6 cellular contexts compared by ENCODE assay signal in genomic region chr15:20756440-20756839, GRCh38.
DNase-seq lines count a peak whose midpoint lies in the region; ATAC-seq, FAIRE-seq and TF ChIP-seq lines count a peak whose summit lies in the region.
"Not testable (repeated sequence)": the region's sequence is repeated elsewhere in the genome, so short reads cannot be mapped to it uniquely, and the experiment has no call there.

No MANE protein-coding gene starts in this region.

- not testable (repeated sequence) for H3K4me1 Mint-ChIP-seq in CD4-positive, alpha-beta T cell (ENCODE audit: low read depth); activated CD4-positive, alpha-beta T cell treated with anti-CD3 and anti-CD28 coated beads for 36 hours; activated naive CD8-positive, alpha-beta T cell (ENCODE audit: low read depth); stimulated activated effector memory CD8-positive, alpha-beta T cell treated with anti-CD3 and anti-CD28 coated beads, Interleukin-12 subunit alpha, Interleukin-12 subunit beta, amount 100 ng/mL, for 72 hours

- FAIRE-seq in K562 (lab: Jason Lieb, UNC) = not testable (repeated sequence)
- FAIRE-seq in endometrium (lab: Jason Lieb, UNC) = peak; percentile 4

- not testable (repeated sequence) for DNase-seq in CD4-positive, alpha-beta T cell; activated CD4-positive, alpha-beta T cell treated with anti-CD3 and anti-CD28 coated beads for 36 hours; K562 (ENCODE audit: extremely low read depth in 1 of 4, low spot score in 3 of 4); stimulated activated effector memory CD8-positive, alpha-beta T cell treated with anti-CD3 and anti-CD28 coated beads, Interleukin-12 subunit alpha, Interleukin-12 subunit beta, amount 100 ng/mL, for 72 hours (ENCODE audit: low spot score in 2 of 2)

- not testable (repeated sequence) for H3K9me3 Mint-ChIP-seq in CD4-positive, alpha-beta T cell; activated CD4-positive, alpha-beta T cell treated with anti-CD3 and anti-CD28 coated beads for 36 hours (ENCODE audit: low read depth); activated naive CD8-positive, alpha-beta T cell (ENCODE audit: low read depth); stimulated activated effector memory CD8-positive, alpha-beta T cell treated with anti-CD3 and anti-CD28 coated beads, Interleukin-12 subunit alpha, Interleukin-12 subunit beta, amount 100 ng/mL, for 72 hours

- H3K9me1 ChIP-seq in K562 (ENCODE audit: control insufficient read depth, insufficient read depth, low read length) = not testable (repeated sequence)

- H3K36me3 ChIP-seq in K562 (ENCODE audit: control insufficient read depth, insufficient read depth, low read length) = not testable (repeated sequence)

- BruUV-seq in K562 (replicated peaks; lab: Mats Ljungman, UMichigan) = not testable (repeated sequence)

- H3K4me2 ChIP-seq in K562 (ENCODE audit: insufficient read depth, low read length) = not testable (repeated sequence)

- CTCF ChIA-PET in CD4-positive, alpha-beta T cell (lab: Charles Lee); activated CD4-positive, alpha-beta T cell treated with anti-CD3 and anti-CD28 coated beads for 36 hours (lab: Charles Lee); K562 (lab: Yijun Ruan, JAX; ENCODE audit: low intra/inter-chr PET ratio): not testable (repeated sequence)

- not testable (repeated sequence) for H3K4me3 ChIP-seq in K562

- TF ChIP-seq POLR2A in K562 (conservative IDR thresholded peaks at IDR 0.05) = not testable (repeated sequence)

- not testable (repeated sequence) for H2AFZ ChIP-seq in K562 (ENCODE audit: low read depth, low read length)

- not testable (repeated sequence) for H3K27me3 ChIP-seq in CD4-positive, alpha-beta T cell (ENCODE audit: control insufficient read depth, insufficient read depth, low read length); K562 (ENCODE audit: control insufficient read depth in 2 of 2, insufficient read depth in 2 of 2, low read length in 2 of 2)

- not testable (repeated sequence) for H3K9me3 ChIP-seq in CD4-positive, alpha-beta T cell (ENCODE audit: control insufficient read depth, low read length); K562 (replicated peaks; ENCODE audit: control insufficient read depth, insufficient read depth, low read depth, low read length)

- not testable (repeated sequence) for H3K4me1 ChIP-seq in K562 (replicated peaks in 1 of 2; ENCODE audit: control insufficient read depth in 2 of 2, insufficient read depth in 2 of 2, low read length in 2 of 2)

- in situ Hi-C loops in K562 (cut with MboI) = not testable (repeated sequence)

- TF ChIP-seq EP300 in K562 (IDR thresholded peaks at IDR 0.05; ENCODE audit: low read length) = not testable (repeated sequence)

- H3K27me3 Mint-ChIP-seq in CD4-positive, alpha-beta T cell; activated CD4-positive, alpha-beta T cell treated with anti-CD3 and anti-CD28 coated beads for 36 hours; activated naive CD8-positive, alpha-beta T cell: not testable (repeated sequence)

- intact Hi-C loops in CD4-positive, alpha-beta T cell (cut with DNase I, micrococcal nuclease); activated CD4-positive, alpha-beta T cell treated with anti-CD3 and anti-CD28 coated beads for 36 hours (cut with DNase I, micrococcal nuclease); K562 (cut with micrococcal nuclease): not testable (repeated sequence)

- H3K27ac ChIP-seq in CD4-positive, alpha-beta T cell (ENCODE audit: low read depth, low read length); K562 (ENCODE audit: extremely low read depth, low read depth, low read length): not testable (repeated sequence)

- H3K27ac Mint-ChIP-seq in CD4-positive, alpha-beta T cell; activated CD4-positive, alpha-beta T cell treated with anti-CD3 and anti-CD28 coated beads for 36 hours; activated naive CD8-positive, alpha-beta T cell; stimulated activated effector memory CD8-positive, alpha-beta T cell treated with anti-CD3 and anti-CD28 coated beads, Interleukin-12 subunit alpha, Interleukin-12 subunit beta, amount 100 ng/mL, for 72 hours: not testable (repeated sequence)

- H3K79me2 ChIP-seq in K562 (ENCODE audit: control insufficient read depth, insufficient read depth, low read length) = not testable (repeated sequence)

- not testable (repeated sequence) for TF ChIP-seq CTCF in CD4-positive, alpha-beta T cell (IDR thresholded peaks at IDR 0.05); K562 (IDR thresholded peaks at IDR 0.05 in 2 of 3, conservative IDR thresholded peaks at IDR 0.05 in 1 of 3; ENCODE audit: insufficient read depth in 2 of 3, low read depth in 1 of 3, low read length in 3 of 3)

- TF ChIP-seq RAD21 in K562 (CRISPR knock-in tag; conservative IDR thresholded peaks at IDR 0.05 in 1 of 2, IDR thresholded peaks at IDR 0.05 in 1 of 2) = not testable (repeated sequence)

- H3K9ac ChIP-seq in K562 (ENCODE audit: insufficient read depth in 1 of 2, low read depth in 2 of 2, low read length in 2 of 2) = not testable (repeated sequence)

- H3K36me3 Mint-ChIP-seq in CD4-positive, alpha-beta T cell (ENCODE audit: low read depth); activated CD4-positive, alpha-beta T cell treated with anti-CD3 and anti-CD28 coated beads for 36 hours (ENCODE audit: low read depth); activated naive CD8-positive, alpha-beta T cell; stimulated activated effector memory CD8-positive, alpha-beta T cell treated with anti-CD3 and anti-CD28 coated beads, Interleukin-12 subunit alpha, Interleukin-12 subunit beta, amount 100 ng/mL, for 72 hours: not testable (repeated sequence)

- ATAC-seq in CD4-positive, alpha-beta T cell (ENCODE audit: poor library complexity) = peak; percentile 67
- ATAC-seq in activated CD4-positive, alpha-beta T cell treated with anti-CD3 and anti-CD28 coated beads for 36 hours = peak; percentile 64
- 0 out of 3 replicates have a peak, but pooled peaks have one; percentile 41 for ATAC-seq in K562
- ATAC-seq in stimulated activated effector memory CD8-positive, alpha-beta T cell treated with anti-CD3 and anti-CD28 coated beads, Interleukin-12 subunit alpha, Interleukin-12 subunit beta, amount 100 ng/mL, for 72 hours = not testable (repeated sequence)

- WGBS in K562 (ENCODE audit: insufficient coverage, low coverage, missing lambda C conversion rate) = no CpG with 5 or more reads among the region's 10 CpGs

- POLR2A ChIA-PET in CD4-positive, alpha-beta T cell (lab: Charles Lee); activated CD4-positive, alpha-beta T cell treated with anti-CD3 and anti-CD28 coated beads for 36 hours (lab: Charles Lee); K562 (lab: Yijun Ruan, JAX): not testable (repeated sequence)

- not testable (repeated sequence) for H3K4me3 Mint-ChIP-seq in CD4-positive, alpha-beta T cell; activated CD4-positive, alpha-beta T cell treated with anti-CD3 and anti-CD28 coated beads for 36 hours
- peak overlapping the region; percentile 5 for H3K4me3 Mint-ChIP-seq in activated naive CD8-positive, alpha-beta T cell
- peak overlapping the region; percentile 69 for H3K4me3 Mint-ChIP-seq in stimulated activated effector memory CD8-positive, alpha-beta T cell treated with anti-CD3 and anti-CD28 coated beads, Interleukin-12 subunit alpha, Interleukin-12 subunit beta, amount 100 ng/mL, for 72 hours

- H4K20me1 ChIP-seq in K562 (replicated peaks; ENCODE audit: control insufficient read depth, insufficient read depth, low read length) = not testable (repeated sequence)
